ENCODE assay signal across 8 cellular contexts in the genomic region with DNA sequence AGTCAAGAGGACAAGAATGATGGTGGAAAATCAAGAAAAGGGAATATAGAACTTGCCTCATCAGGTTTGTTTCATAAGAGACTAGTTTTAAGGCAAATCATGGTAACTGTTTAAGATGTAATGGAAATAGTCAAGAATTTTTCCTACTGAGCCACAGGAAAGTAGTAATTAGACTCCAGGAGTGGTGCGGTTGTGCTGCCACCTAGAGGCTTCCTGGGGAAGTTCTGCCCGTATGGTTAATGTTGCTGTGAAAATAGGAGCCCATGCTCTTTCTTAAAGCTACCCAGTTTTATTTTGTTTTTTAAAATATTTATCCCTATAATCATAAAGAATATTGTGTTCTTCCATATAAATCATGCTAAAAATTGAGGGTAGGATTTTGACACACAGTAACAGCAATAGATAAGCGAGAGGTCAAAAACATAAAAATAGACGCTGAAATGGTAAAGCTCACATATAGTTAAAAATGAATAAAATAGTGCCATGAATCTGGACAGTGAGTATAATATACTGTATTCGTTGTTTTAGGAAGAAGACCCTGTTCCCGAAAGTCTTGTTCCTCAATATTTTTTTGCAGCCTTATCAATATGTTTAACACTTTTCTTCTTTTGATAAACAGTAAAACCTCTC.
A peak's percentile ranks its signal among the peaks of the same experiment; 100 is the strongest.
DNase-seq lines count a peak whose midpoint lies in the region; ATAC-seq and TF ChIP-seq lines count a peak whose summit lies in the region.

No MANE protein-coding gene starts in this region.

- peak; percentile 96 for TF ChIP-seq CTCF in foreskin fibroblast (IDR thresholded peaks at IDR 0.05; ENCODE audit: low read depth, low read length)
- peak; percentile 97 for TF ChIP-seq CTCF in osteoblast (IDR thresholded peaks at IDR 0.05; ENCODE audit: extremely low read depth, low read depth, low read length)

- DNase-seq in NCI-H446 (lab: John Stamatoyannopoulos, UW), result peak; percentile 31 to 62
- no peak for DNase-seq in NCI-H446 treated with DMSO at 0.1 percent for 48 hours (lab: John Stamatoyannopoulos, UW)
- DNase-seq in NCI-H69 (lab: John Stamatoyannopoulos, UW), result peak; percentile 21
- DNase-seq in activated CD8-positive, alpha-beta memory T cell treated with anti-CD3 and anti-CD28 coated beads, Interleukin-2, amount 50 U/mL, for 48 hours, result peak; percentile 68
- peak; percentile 31 to 80 for DNase-seq in foreskin fibroblast
- no peak for DNase-seq in osteoblast (ENCODE audit: insufficient read length, low spot score, missing footprints)

- no peaks in the 10 kb centered on the region for H3K4me1 ChIP-seq in osteoblast (ENCODE audit: insufficient read depth, low read length)

- H3K4me3 ChIP-seq in foreskin fibroblast (ENCODE audit: low read depth in 1 of 2, low read length in 2 of 2) (no peak overlapping the region), osteoblast (ENCODE audit: insufficient read depth, low read length) (no peak overlapping the region)

- H3K36me3 ChIP-seq in osteoblast (ENCODE audit: insufficient read depth, low read length), result no peaks in the 10 kb centered on the region

- no peaks in the 10 kb centered on the region for H3K9me3 ChIP-seq in osteoblast (ENCODE audit: low read depth, low read length)

- H3K79me2 ChIP-seq in osteoblast (ENCODE audit: insufficient read depth, low read length), result no peaks in the 10 kb centered on the region

- H3K4me2 ChIP-seq in osteoblast (ENCODE audit: insufficient read depth, low read length), result no peak overlapping the region

- H3K27me3 ChIP-seq in osteoblast (ENCODE audit: insufficient read depth, low read length), result no peaks in the 10 kb centered on the region

- H2AFZ ChIP-seq in osteoblast (ENCODE audit: low read length), result no peak overlapping the region

- H3K27ac ChIP-seq in osteoblast (ENCODE audit: low read depth, low read length), result no peak overlapping the region

- ATAC-seq in HG02763 (IDR thresholded peaks at IDR 0.05; ENCODE audit: unreplicated experiment), result peak; percentile 68
- no peak for ATAC-seq in GM19467 (IDR thresholded peaks at IDR 0.05; ENCODE audit: unreplicated experiment)

- no peaks in the 10 kb centered on the region for H4K20me1 ChIP-seq in osteoblast (ENCODE audit: insufficient read depth, low read length)

Comparison
In these comparisons a context has a peak if more than half of its experiments do, and no peak if none do; other contexts are left out.
1. DNase-seq: peak in NCI-H446 (2 of 2), NCI-H69 (single experiment), activated CD8-positive, alpha-beta memory T cell treated with anti-CD3 and anti-CD28 coated beads, Interleukin-2, amount 50 U/mL, for 48 hours (single experiment) and foreskin fibroblast (2 of 2); none in NCI-H446 treated with DMSO at 0.1 percent for 48 hours (single experiment) and osteoblast (single experiment).